ENCODE assay signal across 19 cellular contexts in genomic region chr10:94149702-94150101, GRCh38.
DNase-seq lines count a peak whose midpoint lies in the region; ATAC-seq and TF ChIP-seq lines count a peak whose summit lies in the region.
"Had no signal": no experiment of that assay in that cellular context is flagged by ENCODE, and none has a peak within 500 bp of the region (broad histone marks: within the 10 kb centered on the region; RNA-seq: fewer than 3 reads in every experiment).

No MANE protein-coding gene starts in this region.

- DNase-seq in NCI-H524 treated with DMSO at 0.1 percent for 48 hours (lab: John Stamatoyannopoulos, UW) (peak; percentile 11), WERI-Rb-1 (peak; percentile 69), myocyte (ENCODE audit: low read depth) (peak; percentile 35)
- DNase-seq: C1 segment of cervical spinal cord; Calu3; CD4-positive, alpha-beta memory T cell; COR-L47; DMS79; EL; GDM1; GOT3; HFFc6 had no signal

- H3K27me3 ChIP-seq in WERI-Rb-1 (ENCODE audit: insufficient read depth, low read depth, severe bottlenecking) (no peaks in the 10 kb centered on the region), skeletal muscle tissue (ENCODE audit: control insufficient read depth in 3 of 3, insufficient read depth in 3 of 3, low read length in 3 of 3) (no peaks in the 10 kb centered on the region)

- H3K4me3 ChIP-seq in WERI-Rb-1 (ENCODE audit: low read depth, low read length): no peak overlapping the region
- no peak overlapping the region for H3K4me3 ChIP-seq in skeletal muscle tissue (ENCODE audit: low read length in 3 of 3)
- H3K4me3 ChIP-seq: GM12878, HAP-1 had no signal

- H3K36me3 ChIP-seq in WERI-Rb-1 (no peaks in the 10 kb centered on the region; the same call in 1 of the 2 replicates), skeletal muscle tissue (ENCODE audit: control insufficient read depth in 3 of 3, insufficient read depth in 3 of 3, low read length in 3 of 3) (no peaks in the 10 kb centered on the region)
- H3K36me3 ChIP-seq: HAP-1 had no signal

- peaks cover 4 to 28% (median 16%) of the 10 kb centered on the region in 3 donors for H3K4me1 ChIP-seq in skeletal muscle tissue (ENCODE audit: control insufficient read depth in 3 of 3, insufficient read depth in 3 of 3, low read length in 3 of 3)
- H3K4me1 ChIP-seq: HAP-1 had no signal

- ATAC-seq in HG02623 (IDR thresholded peaks at IDR 0.05; ENCODE audit: unreplicated experiment): no peak
- no peak for ATAC-seq in HG03342 (IDR thresholded peaks at IDR 0.05; ENCODE audit: unreplicated experiment)
- no peak for ATAC-seq in GM21367 (IDR thresholded peaks at IDR 0.05; ENCODE audit: unreplicated experiment)
- no peak for ATAC-seq in GM18909 (IDR thresholded peaks at IDR 0.05; ENCODE audit: poor library complexity, unreplicated experiment)
- ATAC-seq: GM12878 had no signal

- H3K9me3 ChIP-seq in WERI-Rb-1 (ENCODE audit: severe bottlenecking) (peaks cover 11% of the 10 kb centered on the region), skeletal muscle tissue (ENCODE audit: control insufficient read depth in 3 of 3, low read length in 3 of 3) (no peaks in the 10 kb centered on the region)
- H3K9me3 ChIP-seq: HAP-1 had no signal

- H3K27ac ChIP-seq in WERI-Rb-1: peak overlapping the region; percentile 93
- peak overlapping the region; percentile 20 for H3K27ac ChIP-seq in skeletal muscle tissue (ENCODE audit: low read depth, low read length)

- TF ChIP-seq CTCF in WERI-Rb-1 (IDR thresholded peaks at IDR 0.05; ENCODE audit: low read depth, low read length): no peak

- no peak overlapping the region for H3K9ac ChIP-seq in skeletal muscle tissue (ENCODE audit: low read depth in 1 of 3, low read length in 3 of 3)

Comparison
In these comparisons a context has a peak if more than half of its experiments do, and no peak if none do; other contexts are left out.
1. DNase-seq: peak in every context shown above with its lines; median percentile 69 in WERI-Rb-1; 35 in myocyte; 11 in NCI-H524 treated with DMSO at 0.1 percent for 48 hours.